In the genomic region with DNA sequence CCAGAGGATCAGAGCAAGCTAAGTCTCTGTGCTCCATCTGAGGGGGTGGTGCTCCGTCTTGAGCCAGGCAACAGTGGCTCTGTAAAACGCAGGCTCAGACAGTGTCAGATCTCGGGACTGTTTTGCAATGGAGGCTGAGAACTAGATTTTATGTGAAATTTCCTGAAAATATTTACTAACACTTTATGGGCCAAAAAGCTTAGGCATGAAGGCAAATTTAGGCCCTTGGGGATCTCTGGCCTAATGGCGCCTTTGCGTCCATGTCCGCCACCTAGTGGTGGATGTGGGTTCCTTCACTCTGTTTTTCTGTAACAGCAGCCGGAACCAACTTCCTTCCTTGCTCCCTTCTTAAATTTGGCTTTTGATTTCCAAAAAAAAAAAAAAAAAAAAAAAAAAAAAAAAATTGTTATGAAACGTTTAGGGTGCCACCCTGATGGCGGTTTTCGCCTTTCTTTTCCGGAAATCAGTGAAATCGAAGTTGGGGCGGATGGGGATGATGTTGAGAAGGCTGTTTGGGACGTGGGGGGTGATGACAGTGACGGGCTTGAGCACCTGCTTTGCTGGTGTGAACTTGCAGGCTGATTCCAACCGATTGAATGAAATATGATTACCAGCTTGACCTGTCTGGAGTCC, we compare ENCODE assay signal across 8 cellular contexts. TPM values are rescaled to one million over a fixed set of nuclear protein-coding genes. Genes with fewer than 3 reads are reported as not detected.
DNase-seq lines count a peak whose midpoint lies in the region; ATAC-seq and TF ChIP-seq lines count a peak whose summit lies in the region.

No MANE protein-coding gene starts in this region.

- CTCF ChIA-PET in Caco-2 (lab: Charles Lee): no interaction called here

- peaks cover 19% of the 10 kb centered on the region for H3K9me3 Mint-ChIP-seq in Caco-2 (ENCODE audit: unreplicated experiment)
- peaks cover 4% of the 10 kb centered on the region for H3K9me3 Mint-ChIP-seq in T-helper 2 cell treated with Interferon-gamma antibody and Interleukin-4, amounts not matched to agents 5 μg/mL and 100 μg/mL, for 36 hours
- peaks cover 13% of the 10 kb centered on the region for H3K9me3 Mint-ChIP-seq in stimulated activated memory B cell treated with anti-CD40 and anti-IgM and Interleukin-4, amounts not matched to agents 10 μg/mL and 1 μg/mL and 100 μg/mL, for 72 hours

- ATAC-seq in GM19438 (IDR thresholded peaks at IDR 0.05; ENCODE audit: low read depth, unreplicated experiment) (peak; percentile 89), right lobe of liver (peak; percentile 79 to 89 (median 86))
- peak; percentile 57 for ATAC-seq in stimulated activated memory B cell treated with anti-CD40 and anti-IgM and Interleukin-4, amounts not matched to agents 10 μg/mL and 1 μg/mL and 100 μg/mL, for 72 hours

- no peak for TF ChIP-seq POLR2A in right lobe of liver (IDR thresholded peaks at IDR 0.05)

- H3K4me1 ChIP-seq in Caco-2: no peaks in the 10 kb centered on the region
- no peaks in the 10 kb centered on the region for H3K4me1 ChIP-seq in right lobe of liver

- H3K4me3 ChIP-seq in Caco-2 (ENCODE audit: low read depth, low read length) (no peak overlapping the region), cardiac fibroblast (replicated peaks in 1 of 2; ENCODE audit: low read depth in 2 of 2, low read length in 2 of 2) (no peak overlapping the region), right lobe of liver (no peak overlapping the region)

- H3K4me3 Mint-ChIP-seq in Caco-2 (ENCODE audit: unreplicated experiment): no peak overlapping the region
- H3K4me3 Mint-ChIP-seq in T-helper 2 cell treated with Interferon-gamma antibody and Interleukin-4, amounts not matched to agents 5 μg/mL and 100 μg/mL, for 36 hours: no peak overlapping the region
- H3K4me3 Mint-ChIP-seq in stimulated activated memory B cell treated with anti-CD40 and anti-IgM and Interleukin-4, amounts not matched to agents 10 μg/mL and 1 μg/mL and 100 μg/mL, for 72 hours: no peak overlapping the region

- TF ChIP-seq CTCF in Caco-2 (IDR thresholded peaks at IDR 0.05; ENCODE audit: insufficient read depth in 1 of 2, low read depth in 1 of 2, low read length in 1 of 2, severe bottlenecking in 1 of 2, unreplicated experiment in 1 of 2) (peak; percentile 29 to 39), cardiac fibroblast (IDR thresholded peaks at IDR 0.05; ENCODE audit: low read depth, low read length) (peak; percentile 85), right lobe of liver (IDR thresholded peaks at IDR 0.05) (peak; percentile 50 to 89 (median 84))

- WGBS in right lobe of liver (ENCODE audit: insufficient coverage, low coverage, low lambda C conversion rate, missing lambda C conversion rate): 37% methylated on average over 16 of the region's 16 CpGs

- H3K9me3 ChIP-seq in Caco-2 (no peaks in the 10 kb centered on the region), right lobe of liver (no peaks in the 10 kb centered on the region)

- H3K36me3 Mint-ChIP-seq in Caco-2 (ENCODE audit: insufficient read depth, unreplicated experiment): no peaks in the 10 kb centered on the region
- no peaks in the 10 kb centered on the region for H3K36me3 Mint-ChIP-seq in T-helper 2 cell treated with Interferon-gamma antibody and Interleukin-4, amounts not matched to agents 5 μg/mL and 100 μg/mL, for 36 hours (ENCODE audit: low read depth)
- no peaks in the 10 kb centered on the region for H3K36me3 Mint-ChIP-seq in stimulated activated memory B cell treated with anti-CD40 and anti-IgM and Interleukin-4, amounts not matched to agents 10 μg/mL and 1 μg/mL and 100 μg/mL, for 72 hours

- H3K27me3 Mint-ChIP-seq in Caco-2 (ENCODE audit: insufficient read depth, unreplicated experiment): no peaks in the 10 kb centered on the region
- no peaks in the 10 kb centered on the region for H3K27me3 Mint-ChIP-seq in T-helper 2 cell treated with Interferon-gamma antibody and Interleukin-4, amounts not matched to agents 5 μg/mL and 100 μg/mL, for 36 hours (ENCODE audit: low read depth)
- peaks cover 14% of the 10 kb centered on the region for H3K27me3 Mint-ChIP-seq in stimulated activated memory B cell treated with anti-CD40 and anti-IgM and Interleukin-4, amounts not matched to agents 10 μg/mL and 1 μg/mL and 100 μg/mL, for 72 hours

- H3K27ac Mint-ChIP-seq in Caco-2 (ENCODE audit: unreplicated experiment): no peak overlapping the region
- no peak overlapping the region for H3K27ac Mint-ChIP-seq in T-helper 2 cell treated with Interferon-gamma antibody and Interleukin-4, amounts not matched to agents 5 μg/mL and 100 μg/mL, for 36 hours
- H3K27ac Mint-ChIP-seq in stimulated activated memory B cell treated with anti-CD40 and anti-IgM and Interleukin-4, amounts not matched to agents 10 μg/mL and 1 μg/mL and 100 μg/mL, for 72 hours: no peak overlapping the region

- H3K27ac ChIP-seq in right lobe of liver: no peak overlapping the region

- no peaks in the 10 kb centered on the region for H3K36me3 ChIP-seq in Caco-2 (ENCODE audit: control insufficient read depth, insufficient read depth, low read length)
- H3K36me3 ChIP-seq in right lobe of liver: no peaks in the 10 kb centered on the region

- no TSS peak for BruUV-seq in Caco-2 (replicated peaks; lab: Mats Ljungman, UMichigan)

- DNase-seq in Caco-2 (peak in 1 of 2 experiments; percentile 13), HS-27A (ENCODE audit: low read depth) (peak; percentile 45), cardiac fibroblast (ENCODE audit: low read depth in 2 of 2) (peak; percentile 73 to 74), right lobe of liver (no peak), middle frontal gyrus (ENCODE audit: extremely low spot score, low spot score) (no peak)
- DNase-seq in T-helper 2 cell treated with Interferon-gamma antibody and Interleukin-4, amounts not matched to agents 5 μg/mL and 100 μg/mL, for 36 hours (ENCODE audit: low spot score): peak; percentile 29

- H3K27me3 ChIP-seq in Caco-2 (replicated peaks; ENCODE audit: control insufficient read depth, insufficient read depth, low read length) (no peaks in the 10 kb centered on the region), right lobe of liver (no peaks in the 10 kb centered on the region)

- POLR2A ChIA-PET in Caco-2 (lab: Charles Lee): no interaction called here

- intact Hi-C loops in Caco-2 (cut with micrococcal nuclease; ENCODE audit: unreplicated experiment) (loop anchor here (5.0 to 10.0 kb wide), 2 partner anchors 303 to 560 kb away; no protein-coding TSS in a partner anchor), right lobe of liver (cut with DNase I) (no loop called here)

- no peaks in the 10 kb centered on the region for H3K4me1 Mint-ChIP-seq in Caco-2 (ENCODE audit: low read depth, unreplicated experiment)
- H3K4me1 Mint-ChIP-seq in T-helper 2 cell treated with Interferon-gamma antibody and Interleukin-4, amounts not matched to agents 5 μg/mL and 100 μg/mL, for 36 hours (ENCODE audit: low read depth): peaks cover 6% of the 10 kb centered on the region
- peaks cover 14% of the 10 kb centered on the region for H3K4me1 Mint-ChIP-seq in stimulated activated memory B cell treated with anti-CD40 and anti-IgM and Interleukin-4, amounts not matched to agents 10 μg/mL and 1 μg/mL and 100 μg/mL, for 72 hours

RNA-seq across cellular contexts. Expression of a gene that starts 14.0 kb away (rescaled TPM):
- total RNA-seq in Caco-2 (2022): 38.9 and 40.1 TPM in 2 replicates
- 10 to 100 TPM; 28.7 to 72.8 (median 36.2) TPM for total RNA-seq in right lobe of liver

Comparison
In these comparisons a context has a peak if more than half of its experiments do, and no peak if none do; other contexts are left out.
1. DNase-seq: peak in HS-27A (single experiment), T-helper 2 cell treated with Interferon-gamma antibody and Interleukin-4, amounts not matched to agents 5 μg/mL and 100 μg/mL, for 36 hours (single experiment) and cardiac fibroblast (2 of 2); none in right lobe of liver (0 of 3) and middle frontal gyrus (single experiment).
2. CTCF ChIP-seq: peak in every context shown above with its lines; median percentile 85 in cardiac fibroblast; 84 in right lobe of liver; 34 in Caco-2.
3. Peak in every context shown above with its lines, with median percentiles within 50 percentile points of each other: ATAC-seq.